In genomic region chr19:50051964-50052363, GRCh38 we compare ENCODE assay signal across 1 cellular context.
TF ChIP-seq lines count a peak whose summit lies in the region.

No MANE protein-coding gene starts in this region.

TF ChIP-seq in HepG2, 621 proteins besides CTCF, POLR2A, EP300 and RAD21:
- TF ChIP-seq E2F2 (CRISPR knock-in tag; IDR thresholded peaks at IDR 0.05; ENCODE audit: borderline replicate concordance) (no peak), THRA (CRISPR knock-in tag; IDR thresholded peaks at IDR 0.05; ENCODE audit: borderline replicate concordance) (no peak), ZNF160 (CRISPR knock-in tag; IDR thresholded peaks at IDR 0.05) (no peak), ZNF800 (CRISPR knock-in tag; IDR thresholded peaks at IDR 0.05) (no peak), MEIS1 (CRISPR knock-in tag; IDR thresholded peaks at IDR 0.05; ENCODE audit: borderline replicate concordance) (no peak), ZSCAN22 (CRISPR knock-in tag; IDR thresholded peaks at IDR 0.05) (no peak), ZNF446 (CRISPR knock-in tag; IDR thresholded peaks at IDR 0.05) (no peak)
TF ChIP-seq in HepG2: peak in this region for 0.
